ENCODE assay signal across 26 cellular contexts in the genomic region with DNA sequence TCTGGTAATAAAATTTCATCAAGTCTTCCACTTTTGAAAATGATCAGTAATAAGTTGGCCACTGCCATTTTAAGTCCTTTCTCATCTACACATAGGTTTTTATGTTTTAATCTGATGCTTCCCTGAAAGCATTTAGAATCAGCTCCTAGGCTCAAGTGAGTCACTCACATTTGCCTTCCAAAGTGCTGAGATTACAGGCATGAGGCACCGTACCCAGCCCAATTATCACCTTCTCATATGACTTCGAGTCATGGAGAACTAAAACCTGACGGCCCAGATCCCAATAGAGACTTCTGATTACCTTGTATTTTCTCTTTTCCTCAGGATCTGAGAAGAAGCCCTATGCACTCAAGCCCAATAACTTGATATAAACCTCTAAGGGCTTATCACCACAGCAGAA.
A peak's percentile ranks its signal among the peaks of the same experiment; 100 is the strongest.
DNase-seq lines count a peak whose midpoint lies in the region; ATAC-seq and TF ChIP-seq lines count a peak whose summit lies in the region.
"Had no signal": no experiment of that assay in that cellular context is flagged by ENCODE, and none has a peak within 500 bp of the region (broad histone marks: within the 10 kb centered on the region; RNA-seq: fewer than 3 reads in every experiment).

No MANE protein-coding gene starts in this region.

- H3K9ac ChIP-seq in mesenchymal stem cell (ENCODE audit: low read length), result no peak overlapping the region

- no peak overlapping the region for H3K4ac ChIP-seq in mesenchymal stem cell (ENCODE audit: low read depth in 1 of 2, low read length in 2 of 2)

- H3K23ac ChIP-seq in mesenchymal stem cell (ENCODE audit: low read length in 2 of 2), result no peak overlapping the region

- no peak overlapping the region for H3K4me3 ChIP-seq in choroid plexus epithelial cell (ENCODE audit: low read depth, low read length)
- no peak overlapping the region for H3K4me3 ChIP-seq in right cardiac atrium (ENCODE audit: low read length)
- no peak overlapping the region for H3K4me3 ChIP-seq in mesenchymal stem cell (ENCODE audit: insufficient read depth in 1 of 2, low read depth in 1 of 2, low read length in 2 of 2)
- H3K4me3 ChIP-seq: A549, body of pancreas, dorsolateral prefrontal cortex, PC-9, testis had no signal

- no peak overlapping the region for H2AFZ ChIP-seq in mesenchymal stem cell (ENCODE audit: low read depth, low read length)
- H2AFZ ChIP-seq: PC-9 had no signal

- DNase-seq in EH (ENCODE audit: low read depth) (peak; percentile 25), M059J (ENCODE audit: low read depth) (peak; percentile 51), choroid plexus epithelial cell (ENCODE audit: low read depth) (peak; percentile 2), kidney tubule cell (ENCODE audit: low spot score) (peak; percentile 40), right cardiac atrium (no peak), NCI-H510A treated with DMSO at 0.1 percent for 48 hours (lab: John Stamatoyannopoulos, UW) (no peak), mesenchymal stem cell (no peak)
- DNase-seq in stimulated activated naive CD4-positive, alpha-beta T cell treated with Interleukin-2 at 50 U/mL for 16 hours (lab: John Stamatoyannopoulos, UW), result no peak
- DNase-seq: activated CD4-positive, alpha-beta T cell treated with anti-CD3 and anti-CD28 coated beads for 48 hours; activated naive CD8-positive, alpha-beta T cell treated with anti-CD3 and anti-CD28 coated beads, Interleukin-2, amount 50 U/mL, for 24 hours; activated T-cell treated with anti-CD3 and anti-CD28 coated beads, Interleukin-2, amount 50 U/mL, for 48 hours; body of pancreas; CD4-positive, alpha-beta memory T cell; cerebellar nuclear complex; dorsolateral prefrontal cortex; KBM-7; left colon; NCI-H1436 treated with DMSO at 0.1 percent for 48 hours; NCI-H524 treated with DMSO at 0.1 percent for 48 hours; NK-92 treated with Interleukin-12 subunit alpha and Interleukin-12 subunit beta, amount 100 ng/mL, for 24 hours; SHP77; stimulated activated CD4-positive, alpha-beta T cell treated with anti-CD3 and anti-CD28 coated beads, Interleukin-15, amount 100 ng/mL, for 24 hours; testis; WERI-Rb-1 had no signal

- H3K27me3 ChIP-seq in right cardiac atrium (ENCODE audit: control insufficient read depth, insufficient read depth), result no peaks in the 10 kb centered on the region
- peaks cover 0 to 13% of the 10 kb centered on the region in 2 experiments for H3K27me3 ChIP-seq in mesenchymal stem cell (ENCODE audit: control insufficient read depth in 1 of 2, insufficient read depth in 1 of 2, low read length in 2 of 2)
- H3K27me3 ChIP-seq: body of pancreas, testis had no signal

- H3K9me3 ChIP-seq in right cardiac atrium (ENCODE audit: control insufficient read depth, low read length), result no peaks in the 10 kb centered on the region
- no peaks in the 10 kb centered on the region for H3K9me3 ChIP-seq in mesenchymal stem cell (ENCODE audit: control insufficient read depth, low read length)
- H3K9me3 ChIP-seq: A549, body of pancreas, testis had no signal

- no peak overlapping the region for H4K91ac ChIP-seq in mesenchymal stem cell (ENCODE audit: low read length)

- H2BK12ac ChIP-seq in mesenchymal stem cell (ENCODE audit: low read length in 2 of 2), result no peak overlapping the region

- H3K14ac ChIP-seq in mesenchymal stem cell (ENCODE audit: low read length in 2 of 2), result no peak overlapping the region

- 56% methylated on average over 3 of the region's 3 CpGs for WGBS in right cardiac atrium
- 67% methylated on average over 3 of the region's 3 CpGs for WGBS in mesenchymal stem cell

- no peak overlapping the region for H2AK5ac ChIP-seq in mesenchymal stem cell (ENCODE audit: low read length, severe bottlenecking)

- H2BK5ac ChIP-seq in mesenchymal stem cell (ENCODE audit: low read depth, low read length, poor library complexity, severe bottlenecking), result no peak overlapping the region

- no peak overlapping the region for H2BK120ac ChIP-seq in mesenchymal stem cell (ENCODE audit: low read depth, low read length)

- intact Hi-C loops in right cardiac atrium (cut with DNase I), result no loop called here

- no peak overlapping the region for H2BK15ac ChIP-seq in mesenchymal stem cell (ENCODE audit: low read depth, poor library complexity, severe bottlenecking)

- H3K4me2 ChIP-seq in mesenchymal stem cell (ENCODE audit: low read length, poor library complexity, severe bottlenecking), result no peak overlapping the region
- H3K4me2 ChIP-seq: A549, PC-9 had no signal

- H3K18ac ChIP-seq in mesenchymal stem cell (ENCODE audit: low read depth in 1 of 2, low read length in 2 of 2), result no peak overlapping the region

- no peaks in the 10 kb centered on the region for H3K4me1 ChIP-seq in right cardiac atrium (ENCODE audit: control insufficient read depth, insufficient read depth, low read length)
- no peaks in the 10 kb centered on the region for H3K4me1 ChIP-seq in mesenchymal stem cell (ENCODE audit: control insufficient read depth, insufficient read depth, low read depth, low read length)
- H3K4me1 ChIP-seq: body of pancreas, testis had no signal

- H3K79me1 ChIP-seq in mesenchymal stem cell (replicated peaks; ENCODE audit: low read length, poor library complexity, severe bottlenecking), result peaks cover 9% of the 10 kb centered on the region

- no peak for TF ChIP-seq CTCF in choroid plexus epithelial cell (conservative IDR thresholded peaks at IDR 0.05; ENCODE audit: low read depth, low read length)

- no peak overlapping the region for H3K27ac ChIP-seq in right cardiac atrium (ENCODE audit: low read length)
- no peak overlapping the region for H3K27ac ChIP-seq in mesenchymal stem cell (ENCODE audit: low read length, poor library complexity, severe bottlenecking)
- H3K27ac ChIP-seq: A549, body of pancreas, dorsolateral prefrontal cortex, PC-9, testis, WERI-Rb-1 had no signal

- ATAC-seq in right cardiac atrium, result no peak
- ATAC-seq: A549; activated naive CD8-positive, alpha-beta T cell treated with anti-CD3 and anti-CD28 coated beads, Interleukin-2, amount 50 U/mL, for 24 hours; body of pancreas; left colon had no signal

- no peak overlapping the region for H4K8ac ChIP-seq in mesenchymal stem cell (ENCODE audit: low read length)

- H3K36me3 ChIP-seq in mesenchymal stem cell (ENCODE audit: control insufficient read depth in 1 of 2, insufficient read depth in 2 of 2, low read depth in 1 of 2, low read length in 2 of 2), result no peaks in the 10 kb centered on the region
- H3K36me3 ChIP-seq: WERI-Rb-1 had no signal

Comparison
In these comparisons a context has a peak if more than half of its experiments do, and no peak if none do; other contexts are left out.
1. DNase-seq: peak in EH (single experiment), M059J (single experiment), choroid plexus epithelial cell (single experiment) and kidney tubule cell (single experiment); none in right cardiac atrium (0 of 3), NCI-H510A treated with DMSO at 0.1 percent for 48 hours (single experiment), mesenchymal stem cell (single experiment) and stimulated activated naive CD4-positive, alpha-beta T cell treated with Interleukin-2 at 50 U/mL for 16 hours (single experiment).